8 cellular contexts compared by ENCODE assay signal in the genomic region with DNA sequence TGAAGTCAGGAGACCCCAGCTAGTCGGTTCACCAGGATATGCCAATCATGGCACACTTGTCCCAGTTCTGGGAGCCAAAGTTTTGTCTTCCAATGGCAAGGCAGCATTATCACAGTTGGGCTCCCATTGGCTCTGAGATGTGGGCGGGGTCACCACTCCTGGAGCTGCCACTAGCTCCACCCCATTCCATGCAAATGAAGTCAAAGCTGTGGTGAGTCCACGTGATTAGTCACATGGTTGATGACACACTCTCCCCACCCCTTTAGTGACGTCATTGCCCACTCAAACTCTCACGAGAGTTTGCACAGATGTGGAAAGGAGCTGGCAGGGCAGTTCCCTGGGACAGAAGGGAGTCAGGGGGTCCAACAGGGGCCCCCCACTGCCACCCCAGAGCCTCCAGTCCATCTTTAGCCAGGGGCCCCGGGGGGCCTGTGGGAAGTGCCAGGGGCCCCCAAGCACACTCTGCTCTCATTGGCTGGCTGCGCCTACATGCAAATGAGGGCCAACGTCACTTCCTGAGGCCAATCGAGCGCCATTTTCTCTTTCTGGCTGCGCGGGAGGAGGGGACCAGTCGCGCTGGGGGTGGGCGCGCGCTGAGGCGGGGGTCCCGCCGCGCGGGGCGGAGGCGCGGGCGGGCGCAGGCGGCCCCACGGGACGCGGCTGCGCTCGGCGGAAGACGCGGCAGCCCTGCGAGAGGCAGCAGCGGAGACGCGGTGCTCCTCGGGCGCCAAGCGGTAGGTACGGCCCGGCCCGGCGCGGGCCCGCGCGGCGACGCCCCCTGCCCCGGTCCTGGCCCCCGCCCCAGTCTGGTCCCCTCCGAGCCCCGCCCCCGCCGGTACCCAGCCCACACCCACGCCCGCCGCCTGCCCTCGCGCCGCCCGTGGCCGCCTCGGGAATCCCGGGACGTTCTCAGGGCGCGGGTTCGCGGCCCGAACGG. TPM values are rescaled to one million over a fixed set of nuclear protein-coding genes. Genes with fewer than 3 reads are reported as not detected.
DNase-seq lines count a peak whose midpoint lies in the region; ATAC-seq, FAIRE-seq and TF ChIP-seq lines count a peak whose summit lies in the region.

A gene with protein sequence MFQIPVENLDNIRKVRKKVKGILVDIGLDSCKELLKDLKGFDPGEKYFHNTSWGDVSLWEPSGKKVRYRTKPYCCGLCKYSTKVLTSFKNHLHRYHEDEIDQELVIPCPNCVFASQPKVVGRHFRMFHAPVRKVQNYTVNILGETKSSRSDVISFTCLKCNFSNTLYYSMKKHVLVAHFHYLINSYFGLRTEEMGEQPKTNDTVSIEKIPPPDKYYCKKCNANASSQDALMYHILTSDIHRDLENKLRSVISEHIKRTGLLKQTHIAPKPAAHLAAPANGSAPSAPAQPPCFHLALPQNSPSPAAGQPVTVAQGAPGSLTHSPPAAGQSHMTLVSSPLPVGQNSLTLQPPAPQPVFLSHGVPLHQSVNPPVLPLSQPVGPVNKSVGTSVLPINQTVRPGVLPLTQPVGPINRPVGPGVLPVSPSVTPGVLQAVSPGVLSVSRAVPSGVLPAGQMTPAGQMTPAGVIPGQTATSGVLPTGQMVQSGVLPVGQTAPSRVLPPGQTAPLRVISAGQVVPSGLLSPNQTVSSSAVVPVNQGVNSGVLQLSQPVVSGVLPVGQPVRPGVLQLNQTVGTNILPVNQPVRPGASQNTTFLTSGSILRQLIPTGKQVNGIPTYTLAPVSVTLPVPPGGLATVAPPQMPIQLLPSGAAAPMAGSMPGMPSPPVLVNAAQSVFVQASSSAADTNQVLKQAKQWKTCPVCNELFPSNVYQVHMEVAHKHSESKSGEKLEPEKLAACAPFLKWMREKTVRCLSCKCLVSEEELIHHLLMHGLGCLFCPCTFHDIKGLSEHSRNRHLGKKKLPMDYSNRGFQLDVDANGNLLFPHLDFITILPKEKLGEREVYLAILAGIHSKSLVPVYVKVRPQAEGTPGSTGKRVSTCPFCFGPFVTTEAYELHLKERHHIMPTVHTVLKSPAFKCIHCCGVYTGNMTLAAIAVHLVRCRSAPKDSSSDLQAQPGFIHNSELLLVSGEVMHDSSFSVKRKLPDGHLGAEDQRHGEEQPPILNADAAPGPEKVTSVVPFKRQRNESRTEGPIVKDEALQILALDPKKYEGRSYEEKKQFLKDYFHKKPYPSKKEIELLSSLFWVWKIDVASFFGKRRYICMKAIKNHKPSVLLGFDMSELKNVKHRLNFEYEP (plus strand): TSS at position 524 of the 937 bp plus-strand sequence. CDS start 8,281 bp downstream, outside the sequence.

- peak; percentile 87 for DNase-seq in D721Med (ENCODE audit: insufficient read length, low spot score)
- peak; percentile 53 for DNase-seq in OCI-M2 (lab: John Stamatoyannopoulos, UW; ENCODE audit: unreplicated experiment)
- DNase-seq in activated T-cell treated with anti-CD3 and anti-CD28 coated beads for 4 hours, result peak; percentile 80
- peak; percentile 53 to 57 for DNase-seq in stimulated activated CD8-positive, alpha-beta memory T cell treated with anti-CD3 and anti-CD28 coated beads, Interleukin-7, amount 100 ng/mL, for 1 hour (ENCODE audit: low read depth in 2 of 2)

- H3K27ac ChIP-seq in HUES64 (ENCODE audit: low read depth, low read length), result peak within 1 kb of the TSS; percentile 98
- H3K27ac ChIP-seq in esophagus (ENCODE audit: low read depth in 2 of 2, low read length in 1 of 2), result peak within 1 kb of the TSS; percentile 93 to 97

- ATAC-seq in GM21447 (IDR thresholded peaks at IDR 0.05; ENCODE audit: unreplicated experiment), result peak; percentile 59

- peak within 1 kb of the TSS; percentile 84 for H3K9ac ChIP-seq in HUES64 (ENCODE audit: low read depth, low read length)
- H3K9ac ChIP-seq in mucosa of stomach (ENCODE audit: low read length), result peak within 1 kb of the TSS; percentile 71

- H3K27me3 ChIP-seq in HUES64 (ENCODE audit: insufficient read depth, low read length), result no peaks in the 10 kb centered on the region
- no peaks in the 10 kb centered on the region for H3K27me3 ChIP-seq in esophagus (ENCODE audit: control insufficient read depth in 1 of 2, insufficient read depth in 2 of 2, low read length in 2 of 2)
- H3K27me3 ChIP-seq in mucosa of stomach (ENCODE audit: control insufficient read depth, insufficient read depth, low read length), result no peaks in the 10 kb centered on the region

- H3K36me3 ChIP-seq in HUES64 (ENCODE audit: insufficient read depth, low read length) (no peaks in the 10 kb centered on the region), esophagus (ENCODE audit: control insufficient read depth in 2 of 2, insufficient read depth in 2 of 2, low read length in 1 of 2) (no peaks in the 10 kb centered on the region), mucosa of stomach (ENCODE audit: control insufficient read depth, insufficient read depth, low read length) (no peaks in the 10 kb centered on the region)

- no peaks in the 10 kb centered on the region for H3K9me3 ChIP-seq in HUES64 (ENCODE audit: insufficient read depth, low read depth, low read length)
- H3K9me3 ChIP-seq in esophagus (ENCODE audit: control insufficient read depth in 2 of 2, insufficient read depth in 1 of 2, low read depth in 1 of 2, low read length in 1 of 2), result peaks cover 0 to 2% of the 10 kb centered on the region in 2 donors
- no peaks in the 10 kb centered on the region for H3K9me3 ChIP-seq in mucosa of stomach (ENCODE audit: control insufficient read depth, low read length)

- peak; percentile 99 for FAIRE-seq in D721Med (lab: Jason Lieb, UNC)

- WGBS in HUES64, result 3% methylated on average over 76 of the region's 76 CpGs
- 2 to 4% methylated on average over 42 to 76 of the region's 76 CpGs for WGBS in esophagus, 2 donors

- H3K4me1 ChIP-seq in HUES64 (ENCODE audit: insufficient read depth, low read length) (peaks cover 48% of the 10 kb centered on the region), esophagus (ENCODE audit: control insufficient read depth in 2 of 2, insufficient read depth in 2 of 2, low read length in 1 of 2) (peaks cover 0 to 2% of the 10 kb centered on the region in 2 donors), mucosa of stomach (ENCODE audit: control insufficient read depth, insufficient read depth, low read length) (peaks cover 4% of the 10 kb centered on the region)

- peak within 1 kb of the TSS; percentile 86 for H3K4me3 ChIP-seq in HUES64 (ENCODE audit: low read length)
- H3K4me3 ChIP-seq in esophagus (ENCODE audit: low read depth in 1 of 2, low read length in 2 of 2), result peak within 1 kb of the TSS; percentile 87 to 95
- peak within 1 kb of the TSS; percentile 69 for H3K4me3 ChIP-seq in mucosa of stomach (ENCODE audit: low read length)

- no peak for TF ChIP-seq CTCF in D721Med (IDR thresholded peaks at IDR 0.05; ENCODE audit: insufficient read depth, missing control alignments)

RNA-seq across cellular contexts. Expression of the gene that starts here (rescaled TPM):
- polyA plus RNA-seq in HUES64 (2013, experiment 1 of 2), result 33.3 TPM
- 32.1 TPM for polyA plus RNA-seq in HUES64 (2013, experiment 2 of 2)
- polyA plus RNA-seq in esophagus, result 1 to 10 TPM; 4.6 to 6.2 TPM

Comparison
In these comparisons a context has a peak if more than half of its experiments do, and no peak if none do; other contexts are left out.
1. Peak in every context shown above with its lines: DNase-seq, ATAC-seq, H3K4me3 ChIP-seq and H3K27ac ChIP-seq.